In genomic region chr17:72118588-72119279, GRCh38 we compare ENCODE assay signal across 9 cellular contexts. TPM values are rescaled to one million over a fixed set of nuclear protein-coding genes. Genes with fewer than 3 reads are reported as not detected.
DNase-seq lines count a peak whose midpoint lies in the region; ATAC-seq, FAIRE-seq and TF ChIP-seq lines count a peak whose summit lies in the region.
"Had no signal": no experiment of that assay in that cellular context is flagged by ENCODE, and none has a peak within 500 bp of the region (broad histone marks: within the 10 kb centered on the region; RNA-seq: fewer than 3 reads in every experiment).

No MANE protein-coding gene starts in this region.

- no peak overlapping the region for H3K27ac Mint-ChIP-seq in CD14-positive monocyte

- in situ Hi-C loops in GM12878 (cut with MboI) (loop anchor here (5.0 to 10.0 kb wide), 3 partner anchors 86 to 654 kb away; no protein-coding TSS in a partner anchor), gastrocnemius medialis (cut with MboI; ENCODE audit: low sequenced_read_pairs in 4 of 4) (no loop called here)

- POLR2A ChIA-PET in GM12878 (lab: Charles Lee), result interaction anchor here (0.6 to 1.5 kb wide), 2 partner anchors 84 to 645 kb away, joined by 3 read pairs; no protein-coding TSS in a partner anchor

- peaks cover 6% of the 10 kb centered on the region for H3K4me1 Mint-ChIP-seq in CD14-positive monocyte

- peak overlapping the region; percentile 55 for H2AFZ ChIP-seq in GM12878 (ENCODE audit: control insufficient read depth, low read depth, low read length)

- peak overlapping the region; percentile 61 for H3K9ac ChIP-seq in GM12878 (ENCODE audit: control insufficient read depth, insufficient read depth, low read length)

- peak; percentile 75 for TF ChIP-seq CTCF in CD14-positive monocyte (IDR thresholded peaks at IDR 0.05)
- peak; percentile 79 to 94 (median 93); a peak in 5 of 6 replicates for TF ChIP-seq CTCF in GM12878 (IDR thresholded peaks at IDR 0.05 in 2 of 3, conservative IDR thresholded peaks at IDR 0.05 in 1 of 3; ENCODE audit: control insufficient read depth in 2 of 3, extremely low read depth in 1 of 3, insufficient read depth in 1 of 3, low read depth in 3 of 3, low read length in 3 of 3)
- peak; percentile 74 to 89 (median 80) for TF ChIP-seq CTCF in gastrocnemius medialis (IDR thresholded peaks at IDR 0.05 in 4 of 5, conservative IDR thresholded peaks at IDR 0.05 in 1 of 5)

- peaks cover 22% of the 10 kb centered on the region for H3K79me2 ChIP-seq in GM12878 (ENCODE audit: control insufficient read depth, insufficient read depth, low read length)

- H3K36me3 Mint-ChIP-seq in CD14-positive monocyte, result peaks cover 3 to 5% of the 10 kb centered on the region in 2 donors

- H3K36me3 ChIP-seq in GM12878 (ENCODE audit: control insufficient read depth in 2 of 2, insufficient read depth in 2 of 2, low read length in 1 of 2), result no peaks in the 10 kb centered on the region
- H3K36me3 ChIP-seq in gastrocnemius medialis, result no peaks in the 10 kb centered on the region

- DNase-seq in CD14-positive monocyte (ENCODE audit: low spot score) (no peak), GM18507 (ENCODE audit: extremely low spot score, insufficient read length, low read depth) (no peak), NCI-H446 treated with DMSO at 0.1 percent for 48 hours (lab: John Stamatoyannopoulos, UW) (peak; percentile 52), GM12878 (ENCODE audit: low read depth, low spot score) (peak; percentile 15), hippocampal formation (lab: John Stamatoyannopoulos, UW) (peak; percentile 76 to 87), gastrocnemius medialis (peak; percentile 50 to 60)
- DNase-seq in activated CD4-positive, CD25-positive, alpha-beta regulatory T cell treated with anti-CD3 and anti-CD28 coated beads, Interleukin-2, amount 50 U/mL, for 72 hours, result no peak

- H3K4me3 ChIP-seq in GM12878 (peak overlapping the region; percentile 74), gastrocnemius medialis (peak overlapping the region; percentile 28 to 65 (median 48))

- H3K4me3 Mint-ChIP-seq in CD14-positive monocyte, result peak overlapping the region in 1 of 2 donors; percentile 81

- peaks cover 92 to 94% (median 93%) of the 10 kb centered on the region in 3 donors for H3K27me3 Mint-ChIP-seq in CD14-positive monocyte (ENCODE audit: low read depth in 3 of 3)

- RAD21 ChIA-PET in GM12878 (lab: Charles Lee; ENCODE audit: unreplicated experiment), result interaction anchor here (0.6 to 6.8 kb wide), 8 partner anchors 114 to 1031 kb away, joined by 3 to 64 read pairs (median 9); no protein-coding TSS in a partner anchor

- no peak for TF ChIP-seq EP300 in GM12878 (IDR thresholded peaks at IDR 0.05; ENCODE audit: borderline replicate concordance in 1 of 2, control insufficient read depth in 1 of 2, low read depth in 2 of 2, low read length in 2 of 2)

- FAIRE-seq in GM18507 (lab: Jason Lieb, UNC) (peak; percentile 62), GM12878 (lab: Jason Lieb, UNC) (peak; percentile 13)

- no peaks in the 10 kb centered on the region for H3K9me3 ChIP-seq in GM12878 (replicated peaks; ENCODE audit: control insufficient read depth, insufficient read depth, low read length)
- no peaks in the 10 kb centered on the region for H3K9me3 ChIP-seq in gastrocnemius medialis

- 20% methylated on average over 18 of the region's 18 CpGs for WGBS in GM12878 (ENCODE audit: insufficient coverage, insufficient replicate concordance, low lambda C conversion rate, missing lambda C conversion rate)

- no peak for TF ChIP-seq POLR2A in GM12878 (IDR thresholded peaks at IDR 0.05; ENCODE audit: low read depth, low read length)
- no peak for TF ChIP-seq POLR2A in gastrocnemius medialis (IDR thresholded peaks at IDR 0.05)

- TF ChIP-seq RAD21 in GM12878 (IDR thresholded peaks at IDR 0.05; ENCODE audit: insufficient read depth, low read depth, low read length), result peak; percentile 95

- SMC1A ChIA-PET in GM12878 (lab: Charles Lee; ENCODE audit: uncharacterized antibody, unreplicated experiment), result interaction anchor here (1.0 to 4.7 kb wide), 7 partner anchors 10 to 645 kb away, joined by 3 to 18 read pairs (median 3); no protein-coding TSS in a partner anchor

- H3K9me3 Mint-ChIP-seq in CD14-positive monocyte, result peaks cover 0 to 39% (median 24%) of the 10 kb centered on the region in 7 donors

- CTCF ChIA-PET in GM12878 (lab: Yijun Ruan, JAX), result interaction anchor here (0.6 to 4.7 kb wide), 12 partner anchors 16 to 645 kb away, joined by 3 to 27 read pairs (median 4); no protein-coding TSS in a partner anchor

- BruUV-seq in GM12878 (replicated peaks; lab: Mats Ljungman, UMichigan), result no TSS peak

- H4K20me1 ChIP-seq in GM12878 (ENCODE audit: control insufficient read depth, insufficient read depth), result no peaks in the 10 kb centered on the region

- intact Hi-C loops in CD14-positive monocyte (cut with micrococcal nuclease) (no loop called here), GM12878 (cut with micrococcal nuclease; ENCODE audit: unreplicated experiment) (loop anchor here (1.0 to 5.0 kb wide), 5 partner anchors 56 to 645 kb away; no protein-coding TSS in a partner anchor), gastrocnemius medialis (cut with DNase I; ENCODE audit: low total_unique reads) (loop anchor here (1.0 to 5.0 kb wide), 3 partner anchors 233 to 1481 kb away; no protein-coding TSS in a partner anchor)

- ATAC-seq in GM12878 (no peak), gastrocnemius medialis (peak in 1 of 2 donors; percentile 26), HG03045 (IDR thresholded peaks at IDR 0.05; ENCODE audit: unreplicated experiment) (no peak)

- H3K27ac ChIP-seq in GM12878 (ENCODE audit: control insufficient read depth, insufficient read depth) (no peak overlapping the region), gastrocnemius medialis (peak overlapping the region in 2 of 4 donors; percentile 88 to 91)

- peaks cover 9 to 17% of the 10 kb centered on the region in 2 experiments for H3K27me3 ChIP-seq in GM12878 (replicated peaks in 1 of 2; ENCODE audit: control insufficient read depth in 2 of 2, insufficient read depth in 2 of 2, low read length in 1 of 2)
- peaks cover 7 to 17% (median 9%) of the 10 kb centered on the region in 3 donors for H3K27me3 ChIP-seq in gastrocnemius medialis

- H3K4me2 ChIP-seq in GM12878 (ENCODE audit: control insufficient read depth, insufficient read depth), result peak overlapping the region; percentile 94

- H3K4me1 ChIP-seq in GM12878 (ENCODE audit: control insufficient read depth, insufficient read depth, low read length), result peaks cover 5% of the 10 kb centered on the region
- H3K4me1 ChIP-seq in gastrocnemius medialis, result peaks cover 11 to 30% of the 10 kb centered on the region in 2 donors

TF ChIP-seq in GM12878, 131 proteins besides CTCF, POLR2A, EP300 and RAD21:
- TF ChIP-seq FOXM1 (IDR thresholded peaks at IDR 0.05; ENCODE audit: low read depth, low read length), result 0 out of 2 replicates have a peak, but pooled peaks have one; percentile 21
- peak; percentile 42; the same call in 1 of the 2 replicates for TF ChIP-seq IKZF1 (conservative IDR thresholded peaks at IDR 0.05)
- no peak for TF ChIP-seq RFX5 (IDR thresholded peaks at IDR 0.05; ENCODE audit: low read depth, low read length)
- 0 out of 2 replicates have a peak, but pooled peaks have one; percentile 29 for TF ChIP-seq IRF4 (IDR thresholded peaks at IDR 0.05; ENCODE audit: low read depth, low read length)
- no peak for TF ChIP-seq SPI1 (IDR thresholded peaks at IDR 0.05; ENCODE audit: borderline replicate concordance, insufficient read depth, low read depth, low read length)
- peak; percentile 36 to 53 for TF ChIP-seq IKZF2 (IDR thresholded peaks at IDR 0.05)
- TF ChIP-seq SMC3 (IDR thresholded peaks at IDR 0.05; ENCODE audit: borderline replicate concordance, low read length), result peak; percentile 68
- TF ChIP-seq YY1 (IDR thresholded peaks at IDR 0.05; ENCODE audit: low read depth, low read length), result peak; percentile 29; the same call in 1 of the 2 replicates
- no peak for TF ChIP-seq JUNB (IDR thresholded peaks at IDR 0.05)
- TF ChIP-seq NRF1 (conservative IDR thresholded peaks at IDR 0.05; ENCODE audit: low read depth, low read length), result no peak
- TF ChIP-seq SP1 (IDR thresholded peaks at IDR 0.05; ENCODE audit: low read depth, low read length), result no peak

RNA-seq across cellular contexts. Expression of gene SOX9, which starts 2.1 kb away (rescaled TPM):
- not detected for polyA plus RNA-seq in CD14-positive monocyte
- total RNA-seq in GM12878 (2013; cell fraction: nucleolus; rRNA removed), result 41.0 and 44.0 TPM in 2 replicates
- total RNA-seq in GM12878 (2014; rRNA removed), result 6.1 and 6.9 TPM in 2 replicates
- 4.5 and 4.7 TPM in 2 replicates for total RNA-seq in GM12878 (2014; rRNA removed; fragmentation: Illumina TruSeq; extraction: Trizol)
- 18.2 and 19.0 TPM in 2 replicates for total RNA-seq in GM12878 (2021)
- polyA plus RNA-seq in GM12878 (2011; ENCODE audit: low read depth), result 2.5 TPM
- polyA plus RNA-seq in GM12878 (2011; rRNA removed), result 3.9 and 4.6 TPM in 2 replicates
- polyA plus RNA-seq in GM12878 (2011; cell fraction: cytosol; rRNA removed), result 4.7 and 5.4 TPM in 2 replicates
- polyA plus RNA-seq in GM12878 (2011; cell fraction: nucleus; rRNA removed), result 9.0 and 12.1 TPM in 2 replicates
- polyA plus RNA-seq in GM12878 (2012), result 5.8 and 6.1 TPM in 2 replicates
- 6.5 and 7.2 TPM in 2 replicates for polyA plus RNA-seq in GM12878 (2014; fragmentation: Illumina TruSeq; extraction: Trizol)
- 1 to 10 TPM; 4.5 to 8.6 TPM for polyA plus RNA-seq in GM12878 (2014; fragmentation: Nextera tagmentation; extraction: Ambion mirVana)
- 6.4 and 7.1 TPM in 2 replicates for polyA plus RNA-seq in GM12878 (2014; rRNA removed)
- polyA plus RNA-seq in GM12878 (2016; fragmentation: Nextera tagmentation; extraction: Ambion mirVana), result 1 to 10 TPM; 1.2 to 4.0 TPM
- polyA minus RNA-seq in GM12878 (2011; rRNA and poly(A)+ RNA removed), result 4.9 and 6.2 TPM in 2 replicates
- 11.6 and 12.3 TPM in 2 replicates for polyA minus RNA-seq in GM12878 (2011; cell fraction: cytosol; rRNA and poly(A)+ RNA removed)
- polyA minus RNA-seq in GM12878 (2011; cell fraction: nucleus; rRNA and poly(A)+ RNA removed), result 5.4 and 7.5 TPM in 2 replicates
- 1 to 10 TPM in 1 of 4 donors, under 1 TPM in 3; 0.31 to 1.0 (median 0.56) TPM for total RNA-seq in gastrocnemius medialis
- total RNA-seq: T-helper 2 cell treated with Interferon-gamma antibody and Interleukin-4, amounts not matched to agents 100 ng/mL and 5 ng/mL, for 36 hours had no signal

Comparison
In these comparisons a context has a peak if more than half of its experiments do, and no peak if none do; other contexts are left out.
1. DNase-seq: peak in NCI-H446 treated with DMSO at 0.1 percent for 48 hours (single experiment), GM12878 (single experiment), hippocampal formation (2 of 2) and gastrocnemius medialis (2 of 2); none in CD14-positive monocyte (single experiment), GM18507 (single experiment) and activated CD4-positive, CD25-positive, alpha-beta regulatory T cell treated with anti-CD3 and anti-CD28 coated beads, Interleukin-2, amount 50 U/mL, for 72 hours (single experiment).
2. intact Hi-C loops: an anchor here in GM12878 (1.0 to 5.0 kb wide) and gastrocnemius medialis (1.0 to 5.0 kb wide); none called in CD14-positive monocyte.
3. Peak in every context shown above with its lines, with median percentiles within 50 percentile points of each other: CTCF ChIP-seq.